Comparison of ENCODE assay signal across 12 cellular contexts in genomic region chr16:30602595-30603277, GRCh38.
DNase-seq lines count a peak whose midpoint lies in the region; ATAC-seq and TF ChIP-seq lines count a peak whose summit lies in the region.
"Had no signal": no experiment of that assay in that cellular context is flagged by ENCODE, and none has a peak within 500 bp of the region (broad histone marks: within the 10 kb centered on the region; RNA-seq: fewer than 3 reads in every experiment).

No MANE protein-coding gene starts in this region.

- H3K27ac ChIP-seq in RWPE1: peak overlapping the region; percentile 52

- ATAC-seq in HG02678 (IDR thresholded peaks at IDR 0.05; ENCODE audit: unreplicated experiment): no peak
- no peak for ATAC-seq in GM21825 (IDR thresholded peaks at IDR 0.05; ENCODE audit: unreplicated experiment)
- ATAC-seq: activated naive CD4-positive, alpha-beta T cell treated with anti-CD3 and anti-CD28 coated beads, Interleukin-2, amount 50 U/mL, for 72 hours had no signal

- POLR2A ChIA-PET in RWPE1 (lab: Yijun Ruan, JAX; ENCODE audit: low non-redundant PET): interaction anchor here (0.6 kb wide), 1 partner anchor 16 kb away, joined by 5 read pairs; no protein-coding TSS in a partner anchor

- no peak for TF ChIP-seq CTCF in RWPE1 (conservative IDR thresholded peaks at IDR 0.05; ENCODE audit: low read depth)

- DNase-seq in CD1c-positive myeloid dendritic cell (ENCODE audit: extremely low spot score) (peak; percentile 69), RWPE1 (ENCODE audit: low spot score) (no peak), kidney tubule cell (ENCODE audit: low spot score) (peak; percentile 57), NCI-H510A treated with DMSO at 0.1 percent for 48 hours (lab: John Stamatoyannopoulos, UW) (no peak)
- DNase-seq: activated CD4-positive, alpha-beta T cell treated with anti-CD3 and anti-CD28 coated beads, Interleukin-2, amount 10 ng/mL, durations not matched to agents 7 days and 5 days; COR-L47; H7; left cardiac atrium; NCI-H187 treated with DMSO at 0.1 percent for 48 hours had no signal

- CTCF ChIA-PET in RWPE1 (lab: Yijun Ruan, JAX): interaction anchor here (0.5 to 1.3 kb wide), 2 partner anchors 27 to 36 kb away, joined by 4 to 5 read pairs; no protein-coding TSS in a partner anchor

Comparison
In these comparisons a context has a peak if more than half of its experiments do, and no peak if none do; other contexts are left out.
1. DNase-seq: peak in CD1c-positive myeloid dendritic cell (single experiment) and kidney tubule cell (single experiment); none in RWPE1 (single experiment) and NCI-H510A treated with DMSO at 0.1 percent for 48 hours (single experiment).